In genomic region chr19:8477889-8478288, GRCh38 we compare ENCODE assay signal across 16 cellular contexts. TPM values are rescaled to one million over a fixed set of nuclear protein-coding genes. Genes with fewer than 3 reads are reported as not detected.
DNase-seq lines count a peak whose midpoint lies in the region; ATAC-seq and TF ChIP-seq lines count a peak whose summit lies in the region.
"Had no signal": no experiment of that assay in that cellular context is flagged by ENCODE, and none has a peak within 500 bp of the region (broad histone marks: within the 10 kb centered on the region; RNA-seq: fewer than 3 reads in every experiment).

No MANE protein-coding gene starts in this region.

- H3K27me3 Mint-ChIP-seq in activated naive CD4-positive, alpha-beta T cell treated with anti-CD3 and anti-CD28 coated beads, Interleukin-2, amount 10 ng/mL, durations not matched to agents 7 days and 5 days: no peaks in the 10 kb centered on the region
- no peaks in the 10 kb centered on the region for H3K27me3 Mint-ChIP-seq in activated CD4-positive, alpha-beta memory T cell treated with anti-CD3 and anti-CD28 coated beads, Interleukin-2, amount 10 ng/mL, durations not matched to agents 7 days and 5 days
- peaks cover 5% of the 10 kb centered on the region for H3K27me3 Mint-ChIP-seq in glutamatergic neuron (ENCODE audit: unreplicated experiment)
- no peaks in the 10 kb centered on the region for H3K27me3 Mint-ChIP-seq in stimulated activated naive CD8-positive, alpha-beta T cell treated with anti-CD3 and anti-CD28 coated beads, Interleukin-15, amount 100 ng/mL, for 72 hours
- H3K27me3 Mint-ChIP-seq: IgD-negative memory B cell had no signal

- CTCF ChIA-PET in activated naive CD4-positive, alpha-beta T cell treated with anti-CD3 and anti-CD28 coated beads, Interleukin-2, amount 10 ng/mL, durations not matched to agents 7 days and 5 days (lab: Charles Lee): interaction anchor here (0.8 to 1.5 kb wide), 2 partner anchors 102 to 103 kb away, joined by 3 to 5 read pairs; no protein-coding TSS in a partner anchor
- CTCF ChIA-PET in activated CD4-positive, alpha-beta memory T cell treated with anti-CD3 and anti-CD28 coated beads, Interleukin-2, amount 10 ng/mL, durations not matched to agents 7 days and 5 days (lab: Charles Lee): interaction anchor here (2.2 kb wide), 1 partner anchor 9 kb away, joined by 5 read pairs; no protein-coding TSS in a partner anchor

- H3K27ac Mint-ChIP-seq in activated naive CD4-positive, alpha-beta T cell treated with anti-CD3 and anti-CD28 coated beads, Interleukin-2, amount 10 ng/mL, durations not matched to agents 7 days and 5 days: peak overlapping the region; percentile 55
- peak overlapping the region; percentile 50 for H3K27ac Mint-ChIP-seq in activated CD4-positive, alpha-beta memory T cell treated with anti-CD3 and anti-CD28 coated beads, Interleukin-2, amount 10 ng/mL, durations not matched to agents 7 days and 5 days
- peak overlapping the region; percentile 72 for H3K27ac Mint-ChIP-seq in glutamatergic neuron (ENCODE audit: unreplicated experiment)
- peak overlapping the region; percentile 35 to 36 for H3K27ac Mint-ChIP-seq in stimulated activated naive CD8-positive, alpha-beta T cell treated with anti-CD3 and anti-CD28 coated beads, Interleukin-15, amount 100 ng/mL, for 72 hours

- peak; percentile 52 for ATAC-seq in stimulated activated naive CD8-positive, alpha-beta T cell treated with anti-CD3 and anti-CD28 coated beads, Interleukin-15, amount 100 ng/mL, for 72 hours
- no peak for ATAC-seq in HG03378 (IDR thresholded peaks at IDR 0.05; ENCODE audit: unreplicated experiment)
- ATAC-seq: body of pancreas, GM12878 had no signal

- peaks cover 65% of the 10 kb centered on the region for H3K4me1 Mint-ChIP-seq in activated naive CD4-positive, alpha-beta T cell treated with anti-CD3 and anti-CD28 coated beads, Interleukin-2, amount 10 ng/mL, durations not matched to agents 7 days and 5 days
- peaks cover 55% of the 10 kb centered on the region for H3K4me1 Mint-ChIP-seq in activated CD4-positive, alpha-beta memory T cell treated with anti-CD3 and anti-CD28 coated beads, Interleukin-2, amount 10 ng/mL, durations not matched to agents 7 days and 5 days
- H3K4me1 Mint-ChIP-seq in glutamatergic neuron (ENCODE audit: low read depth, unreplicated experiment): peaks cover 8% of the 10 kb centered on the region
- peaks cover 87% of the 10 kb centered on the region for H3K4me1 Mint-ChIP-seq in stimulated activated naive CD8-positive, alpha-beta T cell treated with anti-CD3 and anti-CD28 coated beads, Interleukin-15, amount 100 ng/mL, for 72 hours

- TF ChIP-seq CTCF in glutamatergic neuron (IDR thresholded peaks at IDR 0.05; ENCODE audit: partially characterized antibody, unreplicated experiment): no peak

- H3K4me3 Mint-ChIP-seq in activated naive CD4-positive, alpha-beta T cell treated with anti-CD3 and anti-CD28 coated beads, Interleukin-2, amount 10 ng/mL, durations not matched to agents 7 days and 5 days: no peak overlapping the region
- no peak overlapping the region for H3K4me3 Mint-ChIP-seq in activated CD4-positive, alpha-beta memory T cell treated with anti-CD3 and anti-CD28 coated beads, Interleukin-2, amount 10 ng/mL, durations not matched to agents 7 days and 5 days
- H3K4me3 Mint-ChIP-seq in glutamatergic neuron (ENCODE audit: unreplicated experiment): peak overlapping the region; percentile 16
- peak overlapping the region; percentile 8 to 20 for H3K4me3 Mint-ChIP-seq in stimulated activated naive CD8-positive, alpha-beta T cell treated with anti-CD3 and anti-CD28 coated beads, Interleukin-15, amount 100 ng/mL, for 72 hours
- H3K4me3 Mint-ChIP-seq: IgD-negative memory B cell had no signal

- POLR2A ChIA-PET in activated CD4-positive, alpha-beta memory T cell treated with anti-CD3 and anti-CD28 coated beads, Interleukin-2, amount 10 ng/mL, durations not matched to agents 7 days and 5 days (lab: Charles Lee): interaction anchor here (0.9 to 1.4 kb wide), 2 partner anchors 9 to 25 kb away, joined by 3 read pairs; no protein-coding TSS in a partner anchor

- H3K9me3 Mint-ChIP-seq in activated naive CD4-positive, alpha-beta T cell treated with anti-CD3 and anti-CD28 coated beads, Interleukin-2, amount 10 ng/mL, durations not matched to agents 7 days and 5 days: no peaks in the 10 kb centered on the region
- H3K9me3 Mint-ChIP-seq in activated CD4-positive, alpha-beta memory T cell treated with anti-CD3 and anti-CD28 coated beads, Interleukin-2, amount 10 ng/mL, durations not matched to agents 7 days and 5 days: no peaks in the 10 kb centered on the region
- H3K9me3 Mint-ChIP-seq in glutamatergic neuron (ENCODE audit: unreplicated experiment): peaks cover 12% of the 10 kb centered on the region
- no peaks in the 10 kb centered on the region for H3K9me3 Mint-ChIP-seq in stimulated activated naive CD8-positive, alpha-beta T cell treated with anti-CD3 and anti-CD28 coated beads, Interleukin-15, amount 100 ng/mL, for 72 hours
- H3K9me3 Mint-ChIP-seq: IgD-negative memory B cell had no signal

- no peak for DNase-seq in activated naive CD4-positive, alpha-beta T cell treated with anti-CD3 and anti-CD28 coated beads, Interleukin-2, amount 10 ng/mL, durations not matched to agents 7 days and 5 days
- no peak for DNase-seq in activated naive CD4-positive, alpha-beta T cell (lab: John Stamatoyannopoulos, UW)
- no peak for DNase-seq in activated CD4-positive, alpha-beta memory T cell treated with anti-CD3 and anti-CD28 coated beads, Interleukin-2, amount 10 ng/mL, durations not matched to agents 7 days and 5 days
- DNase-seq in glutamatergic neuron (no peak), occipital lobe (lab: John Stamatoyannopoulos, UW) (no peak), HPDE6-E6E7 (ENCODE audit: extremely low spot score) (no peak)
- DNase-seq in stimulated activated naive CD8-positive, alpha-beta T cell treated with anti-CD3 and anti-CD28 coated beads, Interleukin-15, amount 100 ng/mL, for 72 hours: no peak
- DNase-seq: body of pancreas, Caco-2, HCEC 1CT, kidney glomerular epithelial cell, NCI-H82, spleen had no signal

- peaks cover 50% of the 10 kb centered on the region for H3K36me3 Mint-ChIP-seq in activated naive CD4-positive, alpha-beta T cell treated with anti-CD3 and anti-CD28 coated beads, Interleukin-2, amount 10 ng/mL, durations not matched to agents 7 days and 5 days
- H3K36me3 Mint-ChIP-seq in activated CD4-positive, alpha-beta memory T cell treated with anti-CD3 and anti-CD28 coated beads, Interleukin-2, amount 10 ng/mL, durations not matched to agents 7 days and 5 days (ENCODE audit: low read depth): peaks cover 78% of the 10 kb centered on the region
- peaks cover 5% of the 10 kb centered on the region for H3K36me3 Mint-ChIP-seq in glutamatergic neuron (ENCODE audit: unreplicated experiment)
- H3K36me3 Mint-ChIP-seq: IgD-negative memory B cell had no signal

RNA-seq across cellular contexts. Expression of gene PRAM1, which starts 24.6 kb away (rescaled TPM):
- under 1 TPM; 0.58 to 0.63 TPM for total RNA-seq in activated CD4-positive, alpha-beta memory T cell treated with anti-CD3 and anti-CD28 coated beads, Interleukin-2, amount 10 ng/mL, durations not matched to agents 7 days and 5 days
- 0.49 TPM for total RNA-seq in glutamatergic neuron (ENCODE audit: unreplicated experiment)
- not detected for total RNA-seq in occipital lobe
- total RNA-seq: Caco-2 had no signal

RNA-seq across cellular contexts. Expression of gene HNRNPM, which starts 33.1 kb away (rescaled TPM):
- total RNA-seq in activated CD4-positive, alpha-beta memory T cell treated with anti-CD3 and anti-CD28 coated beads, Interleukin-2, amount 10 ng/mL, durations not matched to agents 7 days and 5 days: 100 to 1,000 TPM; 205 to 211 TPM
- 184 TPM for total RNA-seq in glutamatergic neuron (ENCODE audit: unreplicated experiment)
- total RNA-seq in occipital lobe: 49.9 TPM

RNA-seq across cellular contexts. Expression of gene ZNF414, which starts 36.1 kb away (rescaled TPM):
- 10 to 100 TPM; 29.7 to 33.3 TPM for total RNA-seq in activated CD4-positive, alpha-beta memory T cell treated with anti-CD3 and anti-CD28 coated beads, Interleukin-2, amount 10 ng/mL, durations not matched to agents 7 days and 5 days
- total RNA-seq in glutamatergic neuron (ENCODE audit: unreplicated experiment): 27.2 TPM
- total RNA-seq in occipital lobe: 1.6 TPM

Comparison
In these comparisons a context has a peak if more than half of its experiments do, and no peak if none do; other contexts are left out.
1. H3K4me3 Mint-ChIP-seq: peak in glutamatergic neuron (single experiment) and stimulated activated naive CD8-positive, alpha-beta T cell treated with anti-CD3 and anti-CD28 coated beads, Interleukin-15, amount 100 ng/mL, for 72 hours (2 of 2); none in activated naive CD4-positive, alpha-beta T cell treated with anti-CD3 and anti-CD28 coated beads, Interleukin-2, amount 10 ng/mL, durations not matched to agents 7 days and 5 days (single experiment) and activated CD4-positive, alpha-beta memory T cell treated with anti-CD3 and anti-CD28 coated beads, Interleukin-2, amount 10 ng/mL, durations not matched to agents 7 days and 5 days (single experiment).
2. RNA of gene ZNF414, which starts 36.1 kb away (total RNA-seq): 29.7 to 33.3 TPM in activated CD4-positive, alpha-beta memory T cell treated with anti-CD3 and anti-CD28 coated beads, Interleukin-2, amount 10 ng/mL, durations not matched to agents 7 days and 5 days and 27.2 TPM in glutamatergic neuron (single experiment); 1.6 TPM in occipital lobe (single experiment); every median in the first group is over 10 times any median in the second.
3. Peak in every context shown above with its lines, with median percentiles within 50 percentile points of each other: H3K27ac Mint-ChIP-seq.